6 cellular contexts compared by ENCODE assay signal in genomic region chr6:140047321-140047720, GRCh38.
"Had no signal": no experiment of that assay in that cellular context is flagged by ENCODE, and none has a peak within 500 bp of the region (broad histone marks: within the 10 kb centered on the region; RNA-seq: fewer than 3 reads in every experiment).

No MANE protein-coding gene starts in this region.

- H3K4me3 ChIP-seq: GM23248, K562 had no signal

- ATAC-seq: HCT116, K562 had no signal

- DNase-seq: GM23248, H9, Kasumi-1, KG1 had no signal

- H3K27ac ChIP-seq: GM23248 had no signal
